In the genomic region with DNA sequence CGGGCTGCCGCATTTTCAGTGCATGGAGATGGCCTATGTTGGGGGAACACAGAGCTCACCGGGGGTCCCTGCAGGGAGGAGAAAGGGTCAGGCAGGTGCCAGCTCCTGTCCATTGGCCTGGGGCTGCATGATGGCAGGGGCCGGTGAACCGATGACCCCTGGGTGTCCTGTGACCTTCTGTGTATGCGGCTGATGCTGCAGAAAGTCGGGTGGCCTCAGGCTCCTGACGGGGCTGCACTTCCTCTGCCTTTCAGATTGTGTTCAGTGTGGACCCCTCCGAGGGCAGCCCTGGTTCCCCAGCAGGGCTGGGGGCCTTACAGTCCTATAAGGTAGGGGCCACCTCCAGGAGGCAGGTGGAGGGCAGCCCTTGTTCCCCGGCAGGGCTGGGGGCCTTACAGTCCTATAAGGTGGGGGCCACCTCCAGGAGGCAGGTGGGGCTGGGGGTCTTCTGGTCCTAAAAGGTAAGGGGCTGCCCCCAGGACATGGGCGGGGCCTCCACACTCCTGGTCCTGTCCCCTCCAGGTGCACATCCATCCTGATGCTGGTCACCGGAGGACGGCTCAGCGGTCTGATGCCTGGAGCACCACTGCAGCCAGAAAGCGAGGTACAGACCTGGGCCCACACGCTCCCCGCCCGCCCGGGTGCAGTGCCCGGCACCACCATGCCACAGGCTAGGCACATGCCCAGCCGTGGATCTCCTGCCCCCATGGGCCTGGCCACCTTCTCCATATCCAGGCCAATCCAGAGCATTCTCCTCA, we compare ENCODE assay signal across 1 cellular context.
TF ChIP-seq lines count a peak whose summit lies in the region.

No MANE protein-coding gene starts in this region.

TF ChIP-seq in endothelial cell of umbilical vein, 7 proteins besides CTCF, POLR2A, EP300 and RAD21:
- TF ChIP-seq JUN (IDR thresholded peaks at IDR 0.05; ENCODE audit: borderline replicate concordance, insufficient read depth, insufficient read length, low read depth) (no peak), POLR2AphosphoS5 (IDR thresholded peaks at IDR 0.05; ENCODE audit: insufficient read depth, low read depth, low read length) (no peak), MYC (IDR thresholded peaks at IDR 0.05; ENCODE audit: low read depth, low read length) (no peak), EZH2 (IDR thresholded peaks at IDR 0.05; ENCODE audit: borderline replicate concordance, low read depth, low read length, severe bottlenecking) (no peak), MAX (IDR thresholded peaks at IDR 0.05; ENCODE audit: insufficient read depth, insufficient read length) (no peak), GATA2 (IDR thresholded peaks at IDR 0.05; ENCODE audit: insufficient read depth, insufficient read length, low read depth, low read length) (no peak), FOS (IDR thresholded peaks at IDR 0.05; ENCODE audit: borderline replicate concordance, insufficient read depth, low read length) (no peak)
